8 cellular contexts compared by ENCODE assay signal in genomic region chr20:19628570-19629134, GRCh38.
DNase-seq lines count a peak whose midpoint lies in the region; TF ChIP-seq lines count a peak whose summit lies in the region.

No MANE protein-coding gene starts in this region.

- no peaks in the 10 kb centered on the region for H3K36me3 ChIP-seq in iPS-18a (ENCODE audit: control insufficient read depth, low read depth, low read length)

- DNase-seq in AG08396 (ENCODE audit: low spot score) (peak; percentile 60), HT1080 (ENCODE audit: low read depth) (peak; percentile 52), NCI-H82 treated with DMSO at 0.1 percent for 48 hours (lab: John Stamatoyannopoulos, UW; ENCODE audit: unreplicated experiment) (peak; percentile 82), amniotic epithelial cell (ENCODE audit: low read depth) (peak; percentile 69), mesenteric fat pad (ENCODE audit: low spot score) (no peak)
- peak; percentile 40 to 46 for DNase-seq in stimulated activated CD4-positive, alpha-beta T cell treated with anti-CD3 and anti-CD28 coated beads, Interleukin-2, amount 100 ng/mL, for 24 hours

- peak overlapping the region; percentile 66 for H3K27ac ChIP-seq in iPS-18a (ENCODE audit: low read length)

- H3K4me1 ChIP-seq in iPS-18a (ENCODE audit: control insufficient read depth, low read depth, low read length) = no peaks in the 10 kb centered on the region

- H3K9me3 ChIP-seq in iPS-18a (ENCODE audit: control insufficient read depth, low read depth, low read length) = no peaks in the 10 kb centered on the region

- peak overlapping the region; percentile 45 for H3K9ac ChIP-seq in iPS-18a (ENCODE audit: low read length)

- H3K27me3 ChIP-seq in iPS-18a (ENCODE audit: control insufficient read depth, insufficient read depth, low read length) = no peaks in the 10 kb centered on the region

- H3K4me3 ChIP-seq in GM12875 (ENCODE audit: low read depth, low read length) (no peak overlapping the region), iPS-18a (ENCODE audit: low read length) (no peak overlapping the region)

- peak; percentile 68 for TF ChIP-seq CTCF in GM12875 (IDR thresholded peaks at IDR 0.05; ENCODE audit: borderline replicate concordance, insufficient read depth, low read depth, low read length)
